In the genomic region with DNA sequence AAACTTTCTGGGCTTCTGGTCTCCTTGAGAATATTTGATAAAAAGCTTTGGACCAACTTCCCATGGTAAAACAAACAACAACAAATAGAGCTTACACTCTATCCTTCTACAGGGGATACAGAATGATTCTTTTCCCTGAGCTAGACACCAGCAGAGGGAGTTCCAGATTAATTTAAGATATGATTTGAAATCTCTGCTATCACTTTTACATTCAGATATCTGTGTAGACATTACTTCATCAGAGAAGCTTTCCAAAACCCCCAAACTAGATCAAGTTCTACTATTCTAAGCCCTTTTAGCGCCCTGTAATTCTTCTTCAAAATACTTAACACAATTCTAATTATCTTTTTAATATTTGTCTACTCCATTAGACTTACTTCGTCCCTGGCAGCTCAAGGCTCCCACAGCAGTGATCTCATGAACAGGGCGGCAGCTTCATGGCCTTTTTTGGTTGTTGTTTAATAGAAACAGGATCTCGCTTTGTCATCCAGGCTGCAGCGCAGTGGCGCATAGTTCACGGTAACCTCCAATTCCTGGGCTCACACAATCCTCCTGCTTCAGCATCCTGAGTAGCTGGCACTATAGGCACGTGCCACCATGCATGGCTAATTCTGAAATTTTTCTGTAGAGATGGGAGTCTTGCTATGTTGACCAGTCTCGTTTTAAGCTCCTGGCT, we compare ENCODE assay signal across 8 cellular contexts. TPM values are rescaled to one million over a fixed set of nuclear protein-coding genes. Genes with fewer than 3 reads are reported as not detected.
DNase-seq lines count a peak whose midpoint lies in the region; ATAC-seq, FAIRE-seq and TF ChIP-seq lines count a peak whose summit lies in the region.

No MANE protein-coding gene starts in this region.

- peaks cover 14% of the 10 kb centered on the region for H3K27me3 Mint-ChIP-seq in activated T-cell treated with anti-CD3 and anti-CD28 coated beads, Interleukin-2, amount 50 U/mL, for 24 hours
- H3K27me3 Mint-ChIP-seq in WTC11 (ENCODE audit: low read depth): peaks cover 30% of the 10 kb centered on the region

- peak overlapping the region; percentile 17 for H3K27ac Mint-ChIP-seq in activated T-cell treated with anti-CD3 and anti-CD28 coated beads, Interleukin-2, amount 50 U/mL, for 24 hours
- no peak overlapping the region for H3K27ac Mint-ChIP-seq in WTC11

- no peak for TF ChIP-seq CTCF in WTC11 (IDR thresholded peaks at IDR 0.05)
- TF ChIP-seq CTCF in transverse colon (IDR thresholded peaks at IDR 0.05): peak; percentile 18 to 42 (median 22)

- no peaks in the 10 kb centered on the region for H3K9me3 ChIP-seq in iPS-20b (ENCODE audit: insufficient read depth, low read depth, low read length)
- H3K9me3 ChIP-seq in transverse colon: no peaks in the 10 kb centered on the region

- H3K9me3 Mint-ChIP-seq in activated T-cell treated with anti-CD3 and anti-CD28 coated beads, Interleukin-2, amount 50 U/mL, for 24 hours: no peaks in the 10 kb centered on the region
- H3K9me3 Mint-ChIP-seq in WTC11: no peaks in the 10 kb centered on the region

- no peak for FAIRE-seq in RCC 7860 (lab: Jason Lieb, UNC)

- no peak for TF ChIP-seq POLR2A in transverse colon (IDR thresholded peaks at IDR 0.05)

- WGBS in transverse colon (ENCODE audit: low coverage in 1 of 2), 2 donors: 61 to 73% methylated on average over 8 to 9 of the region's 9 CpGs

- TF ChIP-seq EP300 in transverse colon (IDR thresholded peaks at IDR 0.05; ENCODE audit: low read depth): no peak

- in situ Hi-C loops in transverse colon (cut with MboI; ENCODE audit: low pct_ligation_motif_present in 1 of 4, low pct_unique_long_range_greater_than_20kb in 1 of 4, low sequenced_read_pairs in 3 of 4): no loop called here

- peaks cover 23% of the 10 kb centered on the region; the same call in 1 of the 2 replicates for H3K4me1 ChIP-seq in iPS-20b (ENCODE audit: insufficient read depth, low read length)
- H3K4me1 ChIP-seq in transverse colon: peaks cover 18 to 68% (median 57%) of the 10 kb centered on the region in 4 donors

- peaks cover 38% of the 10 kb centered on the region for H3K4me1 Mint-ChIP-seq in activated T-cell treated with anti-CD3 and anti-CD28 coated beads, Interleukin-2, amount 50 U/mL, for 24 hours (ENCODE audit: low read depth)
- peaks cover 39% of the 10 kb centered on the region for H3K4me1 Mint-ChIP-seq in WTC11

- H3K36me3 ChIP-seq in iPS-20b (ENCODE audit: insufficient read depth, low read depth, low read length) (no peaks in the 10 kb centered on the region), transverse colon (no peaks in the 10 kb centered on the region)

- H3K9ac ChIP-seq in iPS-20b (ENCODE audit: low read depth, low read length): no peak overlapping the region

- H3K27me3 ChIP-seq in iPS-20b (ENCODE audit: insufficient read depth, low read length) (peaks cover 37% of the 10 kb centered on the region), transverse colon (no peaks in the 10 kb centered on the region)

- intact Hi-C loops in transverse colon (cut with DNase I; ENCODE audit: low total_unique reads): no loop called here

- peak overlapping the region; percentile 76 for H3K4me3 Mint-ChIP-seq in activated T-cell treated with anti-CD3 and anti-CD28 coated beads, Interleukin-2, amount 50 U/mL, for 24 hours
- H3K4me3 Mint-ChIP-seq in WTC11: peak overlapping the region; percentile 73

- CTCF ChIA-PET in WTC11 (lab: Charles Lee): interaction anchor here (1.8 to 2.9 kb wide), 2 partner anchors 15 to 335 kb away, joined by 3 to 13 read pairs; no protein-coding TSS in a partner anchor

- no peak for DNase-seq in activated T-cell treated with anti-CD3 and anti-CD28 coated beads, Interleukin-2, amount 50 U/mL, for 24 hours
- DNase-seq in activated T-cell treated with anti-CD3 and anti-CD28 coated beads for 4 hours (no peak), WTC11 (ENCODE audit: low spot score) (no peak), transverse colon (no peak), RCC 7860 (ENCODE audit: low spot score) (no peak)

- no peak for ATAC-seq in WTC11
- no peak for ATAC-seq in GM18511 (IDR thresholded peaks at IDR 0.05; ENCODE audit: unreplicated experiment)
- ATAC-seq in GM19328 (IDR thresholded peaks at IDR 0.05; ENCODE audit: unreplicated experiment): no peak

- peak overlapping the region; percentile 75; the same call in 1 of the 2 replicates for H3K4me3 ChIP-seq in iPS-20b (ENCODE audit: low read length)
- H3K4me3 ChIP-seq in transverse colon: peak overlapping the region in 3 of 4 donors; percentile 0 to 94 (median 56)

- POLR2A ChIA-PET in WTC11 (lab: Charles Lee): no interaction called here

- H3K27ac ChIP-seq in iPS-20b (ENCODE audit: low read length): no peak overlapping the region
- peak overlapping the region; percentile 82 to 89 (median 88) for H3K27ac ChIP-seq in transverse colon

- peaks cover 2% of the 10 kb centered on the region for H3K36me3 Mint-ChIP-seq in activated T-cell treated with anti-CD3 and anti-CD28 coated beads, Interleukin-2, amount 50 U/mL, for 24 hours (ENCODE audit: low read depth)
- no peaks in the 10 kb centered on the region; the same call in 1 of the 2 replicates for H3K36me3 Mint-ChIP-seq in WTC11

TF ChIP-seq in WTC11, 78 proteins besides CTCF, POLR2A, EP300 and RAD21 (continues in another document):
- TF ChIP-seq ATF1 (CRISPR knock-in tag; IDR thresholded peaks at IDR 0.05) (no peak), MXD4 (CRISPR knock-in tag; IDR thresholded peaks at IDR 0.05; ENCODE audit: borderline replicate concordance) (no peak), GTF2I (CRISPR knock-in tag; conservative IDR thresholded peaks at IDR 0.05) (no peak), ZNF138 (CRISPR knock-in tag; conservative IDR thresholded peaks at IDR 0.05) (no peak), ZNF232 (CRISPR knock-in tag; IDR thresholded peaks at IDR 0.05) (no peak), NR3C1 (CRISPR knock-in tag; conservative IDR thresholded peaks at IDR 0.05; ENCODE audit: low read depth) (no peak), ELF4 (CRISPR knock-in tag; IDR thresholded peaks at IDR 0.05; ENCODE audit: low read depth) (no peak), SOX15 (CRISPR knock-in tag; IDR thresholded peaks at IDR 0.05) (no peak)
- TF ChIP-seq, protein P1, sequence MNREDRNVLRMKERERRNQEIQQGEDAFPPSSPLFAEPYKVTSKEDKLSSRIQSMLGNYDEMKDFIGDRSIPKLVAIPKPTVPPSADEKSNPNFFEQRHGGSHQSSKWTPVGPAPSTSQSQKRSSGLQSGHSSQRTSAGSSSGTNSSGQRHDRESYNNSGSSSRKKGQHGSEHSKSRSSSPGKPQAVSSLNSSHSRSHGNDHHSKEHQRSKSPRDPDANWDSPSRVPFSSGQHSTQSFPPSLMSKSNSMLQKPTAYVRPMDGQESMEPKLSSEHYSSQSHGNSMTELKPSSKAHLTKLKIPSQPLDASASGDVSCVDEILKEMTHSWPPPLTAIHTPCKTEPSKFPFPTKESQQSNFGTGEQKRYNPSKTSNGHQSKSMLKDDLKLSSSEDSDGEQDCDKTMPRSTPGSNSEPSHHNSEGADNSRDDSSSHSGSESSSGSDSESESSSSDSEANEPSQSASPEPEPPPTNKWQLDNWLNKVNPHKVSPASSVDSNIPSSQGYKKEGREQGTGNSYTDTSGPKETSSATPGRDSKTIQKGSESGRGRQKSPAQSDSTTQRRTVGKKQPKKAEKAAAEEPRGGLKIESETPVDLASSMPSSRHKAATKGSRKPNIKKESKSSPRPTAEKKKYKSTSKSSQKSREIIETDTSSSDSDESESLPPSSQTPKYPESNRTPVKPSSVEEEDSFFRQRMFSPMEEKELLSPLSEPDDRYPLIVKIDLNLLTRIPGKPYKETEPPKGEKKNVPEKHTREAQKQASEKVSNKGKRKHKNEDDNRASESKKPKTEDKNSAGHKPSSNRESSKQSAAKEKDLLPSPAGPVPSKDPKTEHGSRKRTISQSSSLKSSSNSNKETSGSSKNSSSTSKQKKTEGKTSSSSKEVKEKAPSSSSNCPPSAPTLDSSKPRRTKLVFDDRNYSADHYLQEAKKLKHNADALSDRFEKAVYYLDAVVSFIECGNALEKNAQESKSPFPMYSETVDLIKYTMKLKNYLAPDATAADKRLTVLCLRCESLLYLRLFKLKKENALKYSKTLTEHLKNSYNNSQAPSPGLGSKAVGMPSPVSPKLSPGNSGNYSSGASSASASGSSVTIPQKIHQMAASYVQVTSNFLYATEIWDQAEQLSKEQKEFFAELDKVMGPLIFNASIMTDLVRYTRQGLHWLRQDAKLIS (CRISPR knock-in tag; IDR thresholded peaks at IDR 0.05; ENCODE audit: borderline replicate concordance): no peak
- TF ChIP-seq, protein P2, sequence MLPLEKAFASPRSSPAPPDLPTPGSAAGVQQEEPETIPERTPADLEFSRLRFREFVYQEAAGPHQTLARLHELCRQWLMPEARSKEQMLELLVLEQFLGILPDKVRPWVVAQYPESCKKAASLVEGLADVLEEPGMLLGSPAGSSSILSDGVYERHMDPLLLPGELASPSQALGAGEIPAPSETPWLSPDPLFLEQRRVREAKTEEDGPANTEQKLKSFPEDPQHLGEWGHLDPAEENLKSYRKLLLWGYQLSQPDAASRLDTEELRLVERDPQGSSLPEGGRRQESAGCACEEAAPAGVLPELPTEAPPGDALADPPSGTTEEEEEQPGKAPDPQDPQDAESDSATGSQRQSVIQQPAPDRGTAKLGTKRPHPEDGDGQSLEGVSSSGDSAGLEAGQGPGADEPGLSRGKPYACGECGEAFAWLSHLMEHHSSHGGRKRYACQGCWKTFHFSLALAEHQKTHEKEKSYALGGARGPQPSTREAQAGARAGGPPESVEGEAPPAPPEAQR (CRISPR knock-in tag; IDR thresholded peaks at IDR 0.05): no peak
- TF ChIP-seq, protein P3, sequence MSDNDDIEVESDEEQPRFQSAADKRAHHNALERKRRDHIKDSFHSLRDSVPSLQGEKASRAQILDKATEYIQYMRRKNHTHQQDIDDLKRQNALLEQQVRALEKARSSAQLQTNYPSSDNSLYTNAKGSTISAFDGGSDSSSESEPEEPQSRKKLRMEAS (CRISPR knock-in tag; IDR thresholded peaks at IDR 0.05): no peak
- TF ChIP-seq, protein P4, sequence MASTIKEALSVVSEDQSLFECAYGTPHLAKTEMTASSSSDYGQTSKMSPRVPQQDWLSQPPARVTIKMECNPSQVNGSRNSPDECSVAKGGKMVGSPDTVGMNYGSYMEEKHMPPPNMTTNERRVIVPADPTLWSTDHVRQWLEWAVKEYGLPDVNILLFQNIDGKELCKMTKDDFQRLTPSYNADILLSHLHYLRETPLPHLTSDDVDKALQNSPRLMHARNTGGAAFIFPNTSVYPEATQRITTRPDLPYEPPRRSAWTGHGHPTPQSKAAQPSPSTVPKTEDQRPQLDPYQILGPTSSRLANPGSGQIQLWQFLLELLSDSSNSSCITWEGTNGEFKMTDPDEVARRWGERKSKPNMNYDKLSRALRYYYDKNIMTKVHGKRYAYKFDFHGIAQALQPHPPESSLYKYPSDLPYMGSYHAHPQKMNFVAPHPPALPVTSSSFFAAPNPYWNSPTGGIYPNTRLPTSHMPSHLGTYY (CRISPR knock-in tag; IDR thresholded peaks at IDR 0.05): no peak

RNA-seq across cellular contexts. Expression of a gene that starts 0.9 kb away (rescaled TPM):
- total RNA-seq in WTC11 (2021): 19.3 to 24.7 TPM (median 23.7 TPM) in 3 replicates
- 100 to 1,000 TPM in 3 of 4 donors, 10 to 100 TPM in 1; 79.7 to 174 (median 120) TPM for total RNA-seq in transverse colon

RNA-seq across cellular contexts. Expression of a gene that starts 10.2 kb away (rescaled TPM):
- total RNA-seq in WTC11 (2021) (65.1 to 76.7 TPM (median 66.5 TPM) in 3 replicates), transverse colon (10 to 100 TPM; 18.3 to 35.9 (median 29.3) TPM)
